Comparison of ENCODE assay signal across 11 cellular contexts in genomic region chr5:68745459-68745858, GRCh38.
DNase-seq lines count a peak whose midpoint lies in the region; ATAC-seq and TF ChIP-seq lines count a peak whose summit lies in the region.
"Had no signal": no experiment of that assay in that cellular context is flagged by ENCODE, and none has a peak within 500 bp of the region (broad histone marks: within the 10 kb centered on the region; RNA-seq: fewer than 3 reads in every experiment).

No MANE protein-coding gene starts in this region.

- peak; percentile 40 for DNase-seq in DMS53 (lab: John Stamatoyannopoulos, UW)
- DNase-seq in DMS53 treated with DMSO at 0.1 percent for 48 hours (lab: John Stamatoyannopoulos, UW; ENCODE audit: unreplicated experiment): no peak
- no peak for DNase-seq in LNCaP clone FGC (ENCODE audit: low read depth)
- peak; percentile 11 to 45 for DNase-seq in erythroblast (lab: John Stamatoyannopoulos, UW)
- DNase-seq in progenitor cell of endocrine pancreas (ENCODE audit: low spot score, unreplicated experiment): no peak
- DNase-seq in NCI-H2107 (lab: John Stamatoyannopoulos, UW): no peak
- no peak for DNase-seq in glutamatergic neuron
- DNase-seq: SIG-M5 had no signal

- no peak for TF ChIP-seq POLR2A in erythroblast (IDR thresholded peaks at IDR 0.05; ENCODE audit: low read length)

- H3K27ac Mint-ChIP-seq in progenitor cell of endocrine pancreas (no peak overlapping the region), glutamatergic neuron (ENCODE audit: unreplicated experiment) (no peak overlapping the region)
- H3K27ac Mint-ChIP-seq in activated T-helper 17 cell treated with anti-CD3 and anti-CD28 coated beads, Interleukin-2, amount 50 U/mL, for 72 hours: no peak overlapping the region
- H3K27ac Mint-ChIP-seq: stimulated activated naive CD8-positive, alpha-beta T cell treated with anti-CD3 and anti-CD28 coated beads, Interleukin-15, Interleukin-2, amounts not matched to agents 100 ng/mL and 50 ng/mL, for 24 hours had no signal

- H3K4me3 ChIP-seq in LNCaP clone FGC (ENCODE audit: low read depth, low read length): no peak overlapping the region
- H3K4me3 ChIP-seq: coronary artery had no signal

- H3K27me3 Mint-ChIP-seq in progenitor cell of endocrine pancreas (no peaks in the 10 kb centered on the region), glutamatergic neuron (ENCODE audit: unreplicated experiment) (peaks cover 5% of the 10 kb centered on the region)
- peaks cover 12% of the 10 kb centered on the region for H3K27me3 Mint-ChIP-seq in activated T-helper 17 cell treated with anti-CD3 and anti-CD28 coated beads, Interleukin-2, amount 50 U/mL, for 72 hours

- H3K9me3 Mint-ChIP-seq in progenitor cell of endocrine pancreas (ENCODE audit: low read depth) (no peaks in the 10 kb centered on the region), glutamatergic neuron (ENCODE audit: unreplicated experiment) (no peaks in the 10 kb centered on the region)
- no peaks in the 10 kb centered on the region for H3K9me3 Mint-ChIP-seq in activated T-helper 17 cell treated with anti-CD3 and anti-CD28 coated beads, Interleukin-2, amount 50 U/mL, for 72 hours
- H3K9me3 Mint-ChIP-seq: stimulated activated naive CD8-positive, alpha-beta T cell treated with anti-CD3 and anti-CD28 coated beads, Interleukin-15, Interleukin-2, amounts not matched to agents 100 ng/mL and 50 ng/mL, for 24 hours had no signal

- TF ChIP-seq CTCF in LNCaP clone FGC (IDR thresholded peaks at IDR 0.05; ENCODE audit: control insufficient read depth, extremely low read depth, insufficient read depth): peak; percentile 29
- peak; percentile 21 for TF ChIP-seq CTCF in progenitor cell of endocrine pancreas (IDR thresholded peaks at IDR 0.05; ENCODE audit: unreplicated experiment)
- no peak for TF ChIP-seq CTCF in glutamatergic neuron (IDR thresholded peaks at IDR 0.05; ENCODE audit: partially characterized antibody, unreplicated experiment)

- H3K4me3 Mint-ChIP-seq in progenitor cell of endocrine pancreas (ENCODE audit: low read depth) (no peak overlapping the region), glutamatergic neuron (ENCODE audit: unreplicated experiment) (no peak overlapping the region)
- H3K4me3 Mint-ChIP-seq in activated T-helper 17 cell treated with anti-CD3 and anti-CD28 coated beads, Interleukin-2, amount 50 U/mL, for 72 hours: no peak overlapping the region
- H3K4me3 Mint-ChIP-seq: stimulated activated naive CD8-positive, alpha-beta T cell treated with anti-CD3 and anti-CD28 coated beads, Interleukin-15, Interleukin-2, amounts not matched to agents 100 ng/mL and 50 ng/mL, for 24 hours had no signal

- no peak for ATAC-seq in activated T-helper 17 cell treated with anti-CD3 and anti-CD28 coated beads, Interleukin-2, amount 50 U/mL, for 72 hours (replicated peaks)

- H3K36me3 Mint-ChIP-seq in progenitor cell of endocrine pancreas (ENCODE audit: insufficient read depth): no peaks in the 10 kb centered on the region
- H3K36me3 Mint-ChIP-seq in activated T-helper 17 cell treated with anti-CD3 and anti-CD28 coated beads, Interleukin-2, amount 50 U/mL, for 72 hours (ENCODE audit: low read depth): no peaks in the 10 kb centered on the region
- no peaks in the 10 kb centered on the region for H3K36me3 Mint-ChIP-seq in glutamatergic neuron (ENCODE audit: unreplicated experiment)

- no peaks in the 10 kb centered on the region for H3K4me1 Mint-ChIP-seq in progenitor cell of endocrine pancreas (ENCODE audit: low read depth)
- no peaks in the 10 kb centered on the region for H3K4me1 Mint-ChIP-seq in activated T-helper 17 cell treated with anti-CD3 and anti-CD28 coated beads, Interleukin-2, amount 50 U/mL, for 72 hours
- H3K4me1 Mint-ChIP-seq in glutamatergic neuron (ENCODE audit: low read depth, unreplicated experiment): no peaks in the 10 kb centered on the region

Comparison
In these comparisons a context has a peak if more than half of its experiments do, and no peak if none do; other contexts are left out.
1. DNase-seq: peak in DMS53 (single experiment) and erythroblast (2 of 2); none in DMS53 treated with DMSO at 0.1 percent for 48 hours (single experiment), LNCaP clone FGC (single experiment), progenitor cell of endocrine pancreas (single experiment), NCI-H2107 (single experiment) and glutamatergic neuron (single experiment).